ENCODE assay signal across 35 cellular contexts in genomic region chr18:51540562-51540961, GRCh38.
"Had no signal": no experiment of that assay in that cellular context is flagged by ENCODE, and none has a peak within 500 bp of the region (broad histone marks: within the 10 kb centered on the region; RNA-seq: fewer than 3 reads in every experiment).

No MANE protein-coding gene starts in this region.

- DNase-seq: Karpas-422, Kasumi-1, MG63, MM.1S, MV-4-11, NCI-H1048, NCI-H1092, NCI-H1092 treated with DMSO at 0.1 percent for 48 hours, NCI-H1105, NCI-H1105 treated with DMSO at 0.1 percent for 48 hours, NCI-H1417, NCI-H1417 treated with DMSO at 0.1 percent for 48 hours, NCI-H1436, NCI-H1436 treated with DMSO at 0.1 percent for 48 hours, NCI-H146, NCI-H1694, NCI-H1694 treated with DMSO at 0.1 percent for 48 hours, NCI-H187, NCI-H187 treated with DMSO at 0.1 percent for 48 hours, NCI-H1930, NCI-H2029, NCI-H2029 treated with DMSO at 0.1 percent for 48 hours, NCI-H2081, NCI-H2081 treated with DMSO at 0.1 percent for 48 hours, NCI-H2107, NCI-H2171 treated with DMSO at 0.1 percent for 48 hours, NCI-H2227 treated with DMSO at 0.1 percent for 48 hours, NCI-H345, NCI-H446, NCI-H446 treated with DMSO at 0.1 percent for 48 hours, NCI-H510A, NCI-H510A treated with DMSO at 0.1 percent for 48 hours, NCI-H524, NCI-H524 treated with DMSO at 0.1 percent for 48 hours, NCI-H526 had no signal

- H3K4me3 ChIP-seq: MG63 had no signal

- H3K27me3 ChIP-seq: MG63 had no signal

- H3K9me3 ChIP-seq: MG63 had no signal

- H3K36me3 ChIP-seq: MG63 had no signal
